In genomic region chr16:68350951-68351350, GRCh38 we compare ENCODE assay signal across 25 cellular contexts.
"Had no signal": no experiment of that assay in that cellular context is flagged by ENCODE, and none has a peak within 500 bp of the region (broad histone marks: within the 10 kb centered on the region; RNA-seq: fewer than 3 reads in every experiment).

No MANE protein-coding gene starts in this region.

- DNase-seq: activated CD4-positive, alpha-beta memory T cell treated with anti-CD3 and anti-CD28 coated beads for 36 hours; activated CD4-positive, alpha-beta T cell treated with anti-CD3 and anti-CD28 coated beads for 36 hours; activated CD4-positive, alpha-beta T cell treated with anti-CD3 and anti-CD28 coated beads, Interleukin-2, amount 10 ng/mL, durations not matched to agents 24 days and 14 days; activated CD4-positive, CD25-positive, alpha-beta regulatory T cell; activated CD4-positive, CD25-positive, alpha-beta regulatory T cell treated with anti-CD3 and anti-CD28 coated beads, Interleukin-2, amount 50 U/mL, for 72 hours; activated CD8-positive, alpha-beta memory T cell treated with anti-CD3 and anti-CD28 coated beads, Interleukin-2, amount 10 ng/mL, durations not matched to agents 7 days and 5 days; activated CD8-positive, alpha-beta memory T cell treated with anti-CD3 and anti-CD28 coated beads, Interleukin-2, amount 50 U/mL, for 4 hours; activated CD8-positive, alpha-beta T cell treated with anti-CD3 and anti-CD28 coated beads, Interleukin-2, amount 10 ng/mL, durations not matched to agents 7 days and 5 days; activated effector memory CD4-positive, alpha-beta T cell treated with anti-CD3 and anti-CD28 coated beads, Interleukin-2, amount 50 U/mL, for 16 hours; activated naive CD4-positive, alpha-beta T cell treated with anti-CD3 and anti-CD28 coated beads for 36 hours; activated naive CD8-positive, alpha-beta T cell treated with anti-CD3 and anti-CD28 coated beads for 36 hours; activated naive CD8-positive, alpha-beta T cell treated with anti-CD3 and anti-CD28 coated beads, Interleukin-2, amount 50 U/mL, for 24 hours; activated T-cell treated with anti-CD3 and anti-CD28 coated beads, Interleukin-2, amount 50 U/mL, for 1 hour; activated T-cell treated with anti-CD3 and anti-CD28 coated beads, Interleukin-2, amount 50 U/mL, for 48 hours; adrenal gland; body of pancreas; caudate nucleus; colonic mucosa; effector CD8-positive, alpha-beta T cell; esophagus squamous epithelium; foreskin melanocyte; T-helper 17 cell; T1000 had no signal

- H3K4me1 ChIP-seq: body of pancreas, gastroesophageal sphincter had no signal

- H3K27ac ChIP-seq: adrenal gland, body of pancreas, epithelial cell of prostate, esophagus squamous epithelium, gastroesophageal sphincter had no signal

- H3K27me3 ChIP-seq: adrenal gland, body of pancreas, colonic mucosa, esophagus squamous epithelium, gastroesophageal sphincter had no signal

- H3K4me3 ChIP-seq: adrenal gland, body of pancreas, colonic mucosa, esophagus squamous epithelium, gastroesophageal sphincter had no signal

- ATAC-seq: activated CD4-positive, alpha-beta T cell treated with anti-CD3 and anti-CD28 coated beads for 36 hours; activated CD8-positive, alpha-beta memory T cell treated with anti-CD3 and anti-CD28 coated beads, Interleukin-2, amount 10 ng/mL, durations not matched to agents 7 days and 5 days; activated CD8-positive, alpha-beta T cell treated with anti-CD3 and anti-CD28 coated beads, Interleukin-2, amount 10 ng/mL, durations not matched to agents 7 days and 5 days; activated naive CD8-positive, alpha-beta T cell treated with anti-CD3 and anti-CD28 coated beads, Interleukin-2, amount 50 U/mL, for 24 hours; body of pancreas; gastroesophageal sphincter; T-helper 17 cell had no signal

- H3K9me3 ChIP-seq: adrenal gland, body of pancreas, colonic mucosa, esophagus squamous epithelium, gastroesophageal sphincter had no signal
